ENCODE assay signal across 8 cellular contexts in the genomic region with DNA sequence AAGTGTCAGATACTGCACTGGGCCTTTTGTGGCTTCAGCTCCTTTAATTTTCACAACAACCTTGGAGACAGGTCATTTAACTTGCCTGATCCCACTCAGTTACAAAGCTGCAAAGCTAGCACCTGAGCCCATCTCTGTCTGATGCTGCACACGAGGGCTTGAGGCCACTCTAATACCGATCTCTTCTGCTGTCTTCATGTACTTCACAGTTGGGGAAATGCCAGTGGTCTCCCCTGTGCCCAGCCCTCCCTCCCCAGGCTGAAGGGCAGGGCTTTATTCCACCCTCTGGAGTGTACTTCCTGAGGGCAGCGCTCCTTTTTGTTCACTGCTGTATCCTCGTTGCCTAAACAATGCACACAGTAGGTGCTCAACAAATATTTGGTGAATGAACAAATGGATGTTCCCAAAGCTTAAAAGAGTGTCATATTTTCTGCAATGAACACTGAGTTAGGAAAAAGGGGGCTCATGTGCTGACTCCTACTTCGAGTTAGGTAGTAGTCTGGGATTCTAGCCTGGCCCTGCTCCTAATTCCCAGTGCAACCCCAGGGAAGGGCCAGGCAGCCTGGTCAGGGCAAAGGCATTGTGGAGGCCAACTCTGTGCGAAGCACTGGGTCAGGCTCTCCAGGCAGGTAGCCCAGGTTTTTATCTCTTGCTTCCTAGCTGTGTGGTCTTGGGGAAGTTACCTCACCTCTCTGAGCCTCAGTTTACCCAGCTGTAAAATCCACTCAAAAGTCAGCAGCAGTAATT. TPM values are rescaled to one million over a fixed set of nuclear protein-coding genes. Genes with fewer than 3 reads are reported as not detected.
DNase-seq lines count a peak whose midpoint lies in the region; ATAC-seq and TF ChIP-seq lines count a peak whose summit lies in the region.

No MANE protein-coding gene starts in this region.

- peak overlapping the region in 1 of 2 donors; percentile 70 for H3K4me3 ChIP-seq in body of pancreas
- no peak overlapping the region for H3K4me3 ChIP-seq in mesendoderm (ENCODE audit: low read length)

- H4K5ac ChIP-seq in mesendoderm (ENCODE audit: low read length) = no peak overlapping the region

- POLR2A ChIA-PET in activated CD4-positive, alpha-beta T cell treated with anti-CD3 and anti-CD28 coated beads, Interleukin-2, amount 10 ng/mL, durations not matched to agents 7 days and 5 days (lab: Charles Lee) = no interaction called here

- H2BK120ac ChIP-seq in mesendoderm (ENCODE audit: low read depth, low read length) = no peak overlapping the region

- H3K4me3 Mint-ChIP-seq in activated CD4-positive, alpha-beta T cell treated with anti-CD3 and anti-CD28 coated beads, Interleukin-2, amount 10 ng/mL, durations not matched to agents 7 days and 5 days = peak overlapping the region; percentile 75
- H3K4me3 Mint-ChIP-seq in type B pancreatic cell = peak overlapping the region; percentile 79

- ATAC-seq in body of pancreas (no peak), GM21367 (IDR thresholded peaks at IDR 0.05; ENCODE audit: unreplicated experiment) (no peak), GM18498 (IDR thresholded peaks at IDR 0.05; ENCODE audit: unreplicated experiment) (no peak)

- peak overlapping the region; percentile 89 for H3K27ac Mint-ChIP-seq in activated CD4-positive, alpha-beta T cell treated with anti-CD3 and anti-CD28 coated beads, Interleukin-2, amount 10 ng/mL, durations not matched to agents 7 days and 5 days
- peak overlapping the region; percentile 72 for H3K27ac Mint-ChIP-seq in type B pancreatic cell

- H3K79me1 ChIP-seq in mesendoderm (ENCODE audit: low read length) = no peaks in the 10 kb centered on the region

- H3K9me3 Mint-ChIP-seq in activated CD4-positive, alpha-beta T cell treated with anti-CD3 and anti-CD28 coated beads, Interleukin-2, amount 10 ng/mL, durations not matched to agents 7 days and 5 days = no peaks in the 10 kb centered on the region
- H3K9me3 Mint-ChIP-seq in type B pancreatic cell = no peaks in the 10 kb centered on the region

- H3K9ac ChIP-seq in mesendoderm (ENCODE audit: low read length) = no peak overlapping the region

- H3K23ac ChIP-seq in mesendoderm (ENCODE audit: low read length) = no peak overlapping the region

- H3K27me3 ChIP-seq in body of pancreas (no peaks in the 10 kb centered on the region), mesendoderm (ENCODE audit: insufficient read depth, low read length, poor library complexity) (no peaks in the 10 kb centered on the region)

- H3K56ac ChIP-seq in mesendoderm (ENCODE audit: low read length) = peak overlapping the region; percentile 38

- intact Hi-C loops in body of pancreas (cut with DNase I) = no loop called here

- CTCF ChIA-PET in activated CD4-positive, alpha-beta T cell treated with anti-CD3 and anti-CD28 coated beads, Interleukin-2, amount 10 ng/mL, durations not matched to agents 7 days and 5 days (lab: Charles Lee) = interaction anchor here (0.9 kb wide), 1 partner anchor 13 kb away, joined by 4 read pairs; no protein-coding TSS in a partner anchor

- WGBS in body of pancreas, 2 donors = 48 to 57% methylated on average over 5 to 6 of the region's 6 CpGs
- no CpG with 5 or more reads among the region's 6 CpGs for WGBS in mesendoderm (ENCODE audit: extremely low coverage, insufficient coverage, low lambda C conversion rate)

- TF ChIP-seq POLR2A in body of pancreas (IDR thresholded peaks at IDR 0.05) = no peak

- no peak overlapping the region for H3K4me2 ChIP-seq in mesendoderm (ENCODE audit: low read length)

- no peaks in the 10 kb centered on the region for H3K9me3 ChIP-seq in body of pancreas

- peak overlapping the region; percentile 70 to 95 (median 90) for H3K27ac ChIP-seq in body of pancreas
- no peak overlapping the region for H3K27ac ChIP-seq in mesendoderm (ENCODE audit: low read depth, low read length)

- no peaks in the 10 kb centered on the region for H3K79me2 ChIP-seq in mesendoderm (ENCODE audit: control insufficient read depth, insufficient read depth, low read length)

- H3K4me1 ChIP-seq in body of pancreas (peaks cover 23% of the 10 kb centered on the region), mesendoderm (ENCODE audit: control insufficient read depth, low read depth, low read length) (no peaks in the 10 kb centered on the region)

- no peak overlapping the region for H2BK15ac ChIP-seq in mesendoderm (replicated peaks; ENCODE audit: low read depth)

- no peak overlapping the region for H2AK5ac ChIP-seq in mesendoderm (ENCODE audit: low read length)

- H3K4me1 Mint-ChIP-seq in activated CD4-positive, alpha-beta T cell treated with anti-CD3 and anti-CD28 coated beads, Interleukin-2, amount 10 ng/mL, durations not matched to agents 7 days and 5 days = peaks cover 34% of the 10 kb centered on the region
- H3K4me1 Mint-ChIP-seq in type B pancreatic cell (ENCODE audit: unreplicated experiment) = peaks cover 26% of the 10 kb centered on the region

- no peaks in the 10 kb centered on the region for H3K36me3 ChIP-seq in body of pancreas (replicated peaks in 1 of 2; ENCODE audit: insufficient read depth in 1 of 2, low read depth in 2 of 2)
- H3K36me3 ChIP-seq in mesendoderm (ENCODE audit: control insufficient read depth, insufficient read depth, low read length) = no peaks in the 10 kb centered on the region

- H4K8ac ChIP-seq in mesendoderm (ENCODE audit: low read depth, low read length) = no peak overlapping the region

- H3K36me3 Mint-ChIP-seq in activated CD4-positive, alpha-beta T cell treated with anti-CD3 and anti-CD28 coated beads, Interleukin-2, amount 10 ng/mL, durations not matched to agents 7 days and 5 days (ENCODE audit: low read depth) = peaks cover 10% of the 10 kb centered on the region
- no peaks in the 10 kb centered on the region for H3K36me3 Mint-ChIP-seq in type B pancreatic cell

- no peak for DNase-seq in activated CD4-positive, alpha-beta T cell treated with anti-CD3 and anti-CD28 coated beads, Interleukin-2, amount 10 ng/mL, durations not matched to agents 7 days and 5 days
- DNase-seq in activated CD4-positive, alpha-beta T cell treated with anti-CD3 and anti-CD28 coated beads for 48 hours = no peak
- peak in 2 of 4 donors; percentile 8 to 19 for DNase-seq in body of pancreas
- no peak for DNase-seq in mesendoderm
- no peak for DNase-seq in type B pancreatic cell (ENCODE audit: extremely low spot score, unreplicated experiment)
- DNase-seq in ureter (ENCODE audit: low spot score) = no peak

- no peak overlapping the region for H3K4ac ChIP-seq in mesendoderm (ENCODE audit: low read depth, low read length)

- peaks cover 7% of the 10 kb centered on the region for H3K27me3 Mint-ChIP-seq in activated CD4-positive, alpha-beta T cell treated with anti-CD3 and anti-CD28 coated beads, Interleukin-2, amount 10 ng/mL, durations not matched to agents 7 days and 5 days
- H3K27me3 Mint-ChIP-seq in type B pancreatic cell = peaks cover 12% of the 10 kb centered on the region

- no peak for TF ChIP-seq CTCF in body of pancreas (IDR thresholded peaks at IDR 0.05)
- no peak for TF ChIP-seq CTCF in type B pancreatic cell (conservative IDR thresholded peaks at IDR 0.05)

- no peak overlapping the region for H3K18ac ChIP-seq in mesendoderm (ENCODE audit: low read length)

- no peak overlapping the region for H2BK5ac ChIP-seq in mesendoderm (ENCODE audit: low read length)

RNA-seq across cellular contexts. Expression of a gene that starts 1.1 kb away (rescaled TPM):
- total RNA-seq in activated CD4-positive, alpha-beta T cell treated with anti-CD3 and anti-CD28 coated beads, Interleukin-2, amount 10 ng/mL, durations not matched to agents 7 days and 5 days = 10 to 100 TPM; 13.3 to 15.9 TPM
- total RNA-seq in body of pancreas (10 to 100 TPM; 31.3 to 36.3 TPM), type B pancreatic cell (ENCODE audit: low replicate concordance) (10.2 and 16.7 TPM in 2 replicates), ureter (60.8 TPM)
- 7.0 TPM for polyA plus RNA-seq in mesendoderm (2013, experiment 1 of 2)
- 8.0 TPM for polyA plus RNA-seq in mesendoderm (2013, experiment 2 of 2)

RNA-seq across cellular contexts. Expression of a gene that starts 16.4 kb away (rescaled TPM):
- not detected for total RNA-seq in activated CD4-positive, alpha-beta T cell treated with anti-CD3 and anti-CD28 coated beads, Interleukin-2, amount 10 ng/mL, durations not matched to agents 7 days and 5 days
- 10 to 100 TPM in 1 of 2 donors, 1 to 10 TPM in 1; 9.2 to 32.9 TPM for total RNA-seq in body of pancreas
- polyA plus RNA-seq in mesendoderm (2013, experiment 1 of 2) = not detected
- not detected for polyA plus RNA-seq in mesendoderm (2013, experiment 2 of 2)
- 1.3 and 1.9 TPM in 2 replicates for total RNA-seq in type B pancreatic cell (ENCODE audit: low replicate concordance)
- total RNA-seq in ureter = not detected
